11 cellular contexts compared by ENCODE assay signal in genomic region chr17:35214192-35214591, GRCh38.
DNase-seq lines count a peak whose midpoint lies in the region; ATAC-seq lines count a peak whose summit lies in the region.
"Had no signal": no experiment of that assay in that cellular context is flagged by ENCODE, and none has a peak within 500 bp of the region (broad histone marks: within the 10 kb centered on the region; RNA-seq: fewer than 3 reads in every experiment).

No MANE protein-coding gene starts in this region.

- no peaks in the 10 kb centered on the region for H3K36me3 Mint-ChIP-seq in activated T-cell treated with anti-CD3 and anti-CD28 coated beads, Interleukin-2, amount 50 U/mL, for 24 hours (ENCODE audit: low read depth)
- no peaks in the 10 kb centered on the region for H3K36me3 Mint-ChIP-seq in activated naive CD8-positive, alpha-beta T cell treated with anti-CD3 and anti-CD28 coated beads, Interleukin-2, amount 50 U/mL, for 24 hours (ENCODE audit: low read depth)

- ATAC-seq in activated naive CD8-positive, alpha-beta T cell treated with anti-CD3 and anti-CD28 coated beads, Interleukin-2, amount 50 U/mL, for 24 hours: peak; percentile 69
- ATAC-seq in HG02981 (IDR thresholded peaks at IDR 0.05; ENCODE audit: unreplicated experiment): no peak

- H3K4me3 Mint-ChIP-seq in activated T-cell treated with anti-CD3 and anti-CD28 coated beads, Interleukin-2, amount 50 U/mL, for 24 hours: peak overlapping the region; percentile 53
- H3K4me3 Mint-ChIP-seq in activated naive CD8-positive, alpha-beta T cell treated with anti-CD3 and anti-CD28 coated beads, Interleukin-2, amount 50 U/mL, for 24 hours: peak overlapping the region; percentile 65

- peaks cover 88% of the 10 kb centered on the region for H3K4me1 Mint-ChIP-seq in activated T-cell treated with anti-CD3 and anti-CD28 coated beads, Interleukin-2, amount 50 U/mL, for 24 hours (ENCODE audit: low read depth)
- peaks cover 81% of the 10 kb centered on the region for H3K4me1 Mint-ChIP-seq in activated naive CD8-positive, alpha-beta T cell treated with anti-CD3 and anti-CD28 coated beads, Interleukin-2, amount 50 U/mL, for 24 hours

- H3K27ac Mint-ChIP-seq in activated T-cell treated with anti-CD3 and anti-CD28 coated beads, Interleukin-2, amount 50 U/mL, for 24 hours: peak overlapping the region; percentile 87
- H3K27ac Mint-ChIP-seq in activated naive CD8-positive, alpha-beta T cell treated with anti-CD3 and anti-CD28 coated beads, Interleukin-2, amount 50 U/mL, for 24 hours: peak overlapping the region; percentile 84

- no peaks in the 10 kb centered on the region for H3K27me3 Mint-ChIP-seq in activated T-cell treated with anti-CD3 and anti-CD28 coated beads, Interleukin-2, amount 50 U/mL, for 24 hours
- no peaks in the 10 kb centered on the region for H3K27me3 Mint-ChIP-seq in activated naive CD8-positive, alpha-beta T cell treated with anti-CD3 and anti-CD28 coated beads, Interleukin-2, amount 50 U/mL, for 24 hours

- H3K9me3 Mint-ChIP-seq in activated T-cell treated with anti-CD3 and anti-CD28 coated beads, Interleukin-2, amount 50 U/mL, for 24 hours: peaks cover 11% of the 10 kb centered on the region
- H3K9me3 Mint-ChIP-seq in activated naive CD8-positive, alpha-beta T cell treated with anti-CD3 and anti-CD28 coated beads, Interleukin-2, amount 50 U/mL, for 24 hours: no peaks in the 10 kb centered on the region

- no peak for DNase-seq in activated T-cell treated with anti-CD3 and anti-CD28 coated beads, Interleukin-2, amount 50 U/mL, for 24 hours
- no peak for DNase-seq in activated T-cell treated with anti-CD3 and anti-CD28 coated beads for 4 hours
- peak; percentile 44 for DNase-seq in T follicular helper cell (ENCODE audit: low read depth)
- DNase-seq in activated naive CD8-positive, alpha-beta T cell treated with anti-CD3 and anti-CD28 coated beads, Interleukin-2, amount 50 U/mL, for 24 hours: no peak
- peak in 5 of 6 experiments; percentile 20 to 91 (median 86) for DNase-seq in stimulated activated naive CD4-positive, alpha-beta T cell (lab: John Stamatoyannopoulos, UW)
- no peak for DNase-seq in GM03348 (ENCODE audit: low spot score)
- no peak for DNase-seq in iPS-NIHi11 (ENCODE audit: low spot score)
- DNase-seq: foreskin melanocyte, NCI-H1092 treated with DMSO at 0.1 percent for 48 hours, NCI-H510A had no signal

Comparison
In these comparisons a context has a peak if more than half of its experiments do, and no peak if none do; other contexts are left out.
1. DNase-seq: peak in T follicular helper cell (single experiment) and stimulated activated naive CD4-positive, alpha-beta T cell (5 of 6); none in activated T-cell treated with anti-CD3 and anti-CD28 coated beads, Interleukin-2, amount 50 U/mL, for 24 hours (single experiment), activated T-cell treated with anti-CD3 and anti-CD28 coated beads for 4 hours (single experiment), activated naive CD8-positive, alpha-beta T cell treated with anti-CD3 and anti-CD28 coated beads, Interleukin-2, amount 50 U/mL, for 24 hours (single experiment), GM03348 (single experiment) and iPS-NIHi11 (single experiment).